ENCODE assay signal across 34 cellular contexts in the genomic region with DNA sequence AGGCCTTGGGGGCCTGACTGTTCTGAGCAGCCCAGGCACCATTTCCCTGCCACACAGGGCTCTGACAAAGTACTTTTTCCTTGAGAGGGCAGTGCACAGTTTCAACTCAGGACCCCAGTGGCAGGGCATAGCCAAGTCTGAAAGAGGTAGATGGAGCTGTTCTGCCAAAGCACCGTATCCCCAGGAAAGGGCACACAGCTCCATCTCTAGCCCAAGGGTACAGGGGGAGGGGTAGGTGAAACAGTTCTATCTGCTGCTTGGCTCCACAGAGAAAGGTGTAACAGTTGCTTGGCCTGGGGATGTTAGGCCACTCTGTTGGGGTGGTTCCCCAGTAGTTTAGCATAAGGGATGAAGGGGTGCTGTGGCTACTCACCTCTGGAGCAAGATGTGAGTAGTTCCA. TPM values are rescaled to one million over a fixed set of nuclear protein-coding genes. Genes with fewer than 3 reads are reported as not detected.
"Had no signal": no experiment of that assay in that cellular context is flagged by ENCODE, and none has a peak within 500 bp of the region (broad histone marks: within the 10 kb centered on the region; RNA-seq: fewer than 3 reads in every experiment).

No MANE protein-coding gene starts in this region.

- H3K79me2 ChIP-seq: hepatocyte had no signal

- H3K9me3 ChIP-seq: pancreas, prostate gland had no signal

- H3K36me3 Mint-ChIP-seq: memory B cell; stimulated activated effector memory CD8-positive, alpha-beta T cell treated with anti-CD3 and anti-CD28 coated beads, Interleukin-12 subunit alpha, Interleukin-12 subunit beta, amount 100 ng/mL, for 72 hours; type B pancreatic cell had no signal

- H3K27me3 Mint-ChIP-seq: type B pancreatic cell had no signal

- ATAC-seq: heart right ventricle; left cardiac atrium; left lung; naive thymus-derived CD8-positive, alpha-beta T cell; stimulated activated effector memory CD8-positive, alpha-beta T cell treated with anti-CD3 and anti-CD28 coated beads, Interleukin-12 subunit alpha, Interleukin-12 subunit beta, amount 100 ng/mL, for 72 hours had no signal

- FAIRE-seq: pancreas, small intestine had no signal

- DNase-seq: heart right ventricle; islet precursor cell; kidney glomerular epithelial cell; left cardiac atrium; left lung; naive thymus-derived CD8-positive, alpha-beta T cell; nucleus accumbens; pancreas; posterior cingulate gyrus; retina; right cardiac atrium; sigmoid colon; spleen; stimulated activated CD4-positive, alpha-beta T cell treated with anti-CD3 and anti-CD28 coated beads, Interleukin-4, amount 100 ng/mL, for 24 hours; stimulated activated naive CD4-positive, alpha-beta T cell had no signal

- H3K36me3 ChIP-seq: heart right ventricle, left lung, pancreas, prostate gland, sigmoid colon, spleen, tibial nerve, vagina had no signal

- H3K27me3 ChIP-seq: hepatocyte, left lung, pancreas, sigmoid colon, tibial nerve, vagina had no signal

- H3K4me3 Mint-ChIP-seq: memory B cell; naive thymus-derived CD8-positive, alpha-beta T cell; nephron; neural crest cell; stimulated activated effector memory CD8-positive, alpha-beta T cell treated with anti-CD3 and anti-CD28 coated beads, Interleukin-12 subunit alpha, Interleukin-12 subunit beta, amount 100 ng/mL, for 72 hours; stimulated activated naive CD8-positive, alpha-beta T cell treated with anti-CD3 and anti-CD28 coated beads, Interleukin-15, Interleukin-2, amounts not matched to agents 100 ng/mL and 50 ng/mL, for 24 hours; type B pancreatic cell had no signal

- H3K4me3 ChIP-seq: heart right ventricle, hepatocyte, left lung, lung, pancreas, prostate gland, sigmoid colon, spleen, tibial nerve, vagina had no signal

- H2AFZ ChIP-seq: hepatocyte had no signal

- H3K4me2 ChIP-seq: hepatocyte had no signal

- H3K4me1 ChIP-seq: heart right ventricle, left lung, pancreas, prostate gland, sigmoid colon, spleen, tibial nerve, vagina had no signal

- H3K27ac ChIP-seq: heart right ventricle, hepatocyte, left lung, pancreas, prostate gland, sigmoid colon, spleen, tibial nerve, vagina had no signal

- H3K4me1 Mint-ChIP-seq: memory B cell; naive thymus-derived CD8-positive, alpha-beta T cell; nephron; neural crest cell had no signal

- H3K27ac Mint-ChIP-seq: memory B cell; naive thymus-derived CD8-positive, alpha-beta T cell; nephron; stimulated activated effector memory CD8-positive, alpha-beta T cell treated with anti-CD3 and anti-CD28 coated beads, Interleukin-12 subunit alpha, Interleukin-12 subunit beta, amount 100 ng/mL, for 72 hours; stimulated activated naive CD8-positive, alpha-beta T cell treated with anti-CD3 and anti-CD28 coated beads, Interleukin-15, Interleukin-2, amounts not matched to agents 100 ng/mL and 50 ng/mL, for 24 hours; type B pancreatic cell had no signal

RNA-seq across cellular contexts. Expression of a gene that starts 47.8 kb away (rescaled TPM):
- total RNA-seq: heart right ventricle; left cardiac atrium; left lung; lower leg skin; lung; mesenteric fat pad; mucosa of gallbladder; naive thymus-derived CD8-positive, alpha-beta T cell; neural crest cell; osteoblast; pancreas; sigmoid colon; subcutaneous adipose tissue; temporal lobe; tibial nerve; ureter; vagina had no signal
- polyA plus RNA-seq: heart right ventricle; lung; naive thymus-derived CD8-positive, alpha-beta T cell; pancreas; sigmoid colon had no signal
